Comparison of ENCODE assay signal across 14 cellular contexts in the genomic region with DNA sequence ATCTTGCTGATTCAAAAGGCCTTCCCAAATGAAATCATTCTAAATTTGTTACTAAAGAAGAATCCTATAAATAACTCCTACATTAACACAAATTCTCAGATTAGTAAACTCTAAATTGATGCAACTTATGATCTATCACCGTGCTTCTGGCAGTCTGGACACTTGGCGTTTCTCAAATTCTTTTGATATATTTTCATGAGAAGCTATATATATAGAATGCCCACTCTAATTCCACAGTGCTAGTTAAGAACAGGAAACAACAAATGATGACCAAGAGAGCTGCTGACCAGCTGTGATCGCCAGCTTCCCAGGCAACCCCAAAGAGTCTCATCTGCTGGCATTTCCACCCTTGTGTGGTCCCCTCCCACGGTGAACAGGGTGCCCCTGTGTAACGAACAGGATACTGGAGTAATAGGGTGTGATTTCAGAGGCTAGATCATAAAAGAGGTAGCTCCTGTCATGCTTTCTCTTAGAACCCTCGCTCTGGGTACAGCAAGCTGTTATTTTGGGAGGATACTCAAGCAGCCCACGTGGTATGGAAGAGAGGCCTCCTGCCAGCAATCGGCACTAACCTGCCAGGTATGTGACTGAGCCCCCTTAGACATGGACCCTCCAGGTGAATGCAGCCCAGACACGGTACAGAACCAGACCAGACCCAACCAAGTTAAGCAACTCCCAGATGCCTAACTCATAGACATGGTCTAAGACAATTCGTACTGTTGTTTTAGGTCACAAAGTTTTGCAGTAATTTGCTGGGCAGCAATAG.
DNase-seq lines count a peak whose midpoint lies in the region; ATAC-seq and TF ChIP-seq lines count a peak whose summit lies in the region.
"Had no signal": no experiment of that assay in that cellular context is flagged by ENCODE, and none has a peak within 500 bp of the region (broad histone marks: within the 10 kb centered on the region; RNA-seq: fewer than 3 reads in every experiment).

No MANE protein-coding gene starts in this region.

- peak; percentile 82 for DNase-seq in AG10803 (ENCODE audit: low read depth)
- DNase-seq in LHCN-M2 (ENCODE audit: low read depth) = peak; percentile 54
- DNase-seq in choroid plexus epithelial cell (ENCODE audit: low read depth) = peak; percentile 49
- DNase-seq in SIG-M5 treated with dmso at 0.1 percent for 504 hours (lab: John Stamatoyannopoulos, UW; ENCODE audit: unreplicated experiment) = no peak
- DNase-seq in central memory CD4-positive, alpha-beta T cell = no peak
- DNase-seq: activated CD4-positive, alpha-beta T cell treated with anti-CD3 and anti-CD28 coated beads, Interleukin-2, amount 50 U/mL, for 48 hours; activated naive CD4-positive, alpha-beta T cell; effector memory CD8-positive, alpha-beta T cell; NCI-H2029 treated with DMSO at 0.1 percent for 48 hours; T-cell had no signal

- TF ChIP-seq RAD21 in neural cell (conservative IDR thresholded peaks at IDR 0.05) = no peak

- H3F3A ChIP-seq in neural cell (ENCODE audit: insufficient read depth, low read length, poor library complexity, severe bottlenecking) = no peaks in the 10 kb centered on the region

- H3K27ac ChIP-seq in neural cell (ENCODE audit: low read length) = no peak overlapping the region
- H3K27ac ChIP-seq: C4-2B had no signal

- no peaks in the 10 kb centered on the region for H4K20me1 ChIP-seq in neural cell (ENCODE audit: insufficient read depth)

- no peak for ATAC-seq in HG03039 (IDR thresholded peaks at IDR 0.05; ENCODE audit: unreplicated experiment)
- no peak for ATAC-seq in HG02798 (IDR thresholded peaks at IDR 0.05; ENCODE audit: poor library complexity, unreplicated experiment)
- ATAC-seq: effector memory CD8-positive, alpha-beta T cell; T-cell had no signal

- no peaks in the 10 kb centered on the region for H3K27me3 ChIP-seq in neural cell (ENCODE audit: insufficient read depth, low read depth, low read length)

- no peak for TF ChIP-seq EP300 in neural cell (conservative IDR thresholded peaks at IDR 0.05; ENCODE audit: poor library complexity, severe bottlenecking)

- H3K4me3 ChIP-seq in AG10803 (ENCODE audit: low read length) (no peak overlapping the region), choroid plexus epithelial cell (ENCODE audit: low read depth, low read length) (no peak overlapping the region), neural cell (ENCODE audit: low read length) (no peak overlapping the region)

- peak overlapping the region; percentile 28 for H3K4me2 ChIP-seq in neural cell (ENCODE audit: low read length)

- H3K79me2 ChIP-seq in neural cell (replicated peaks; ENCODE audit: insufficient read depth, low read length) = no peaks in the 10 kb centered on the region

- H3K9me2 ChIP-seq in neural cell (ENCODE audit: insufficient read depth, low read length) = no peaks in the 10 kb centered on the region

- H2AFZ ChIP-seq in neural cell (ENCODE audit: low read depth, low read length) = no peak overlapping the region

- H3K9ac ChIP-seq in neural cell (ENCODE audit: low read length) = no peak overlapping the region

- no peaks in the 10 kb centered on the region for H3K9me3 ChIP-seq in neural cell (ENCODE audit: low read length)

- TF ChIP-seq CTCF in AG10803 (conservative IDR thresholded peaks at IDR 0.05; ENCODE audit: low read length) (no peak), choroid plexus epithelial cell (conservative IDR thresholded peaks at IDR 0.05; ENCODE audit: low read depth, low read length) (no peak), neural cell (IDR thresholded peaks at IDR 0.05; ENCODE audit: poor library complexity, severe bottlenecking) (no peak)

- H3K36me3 ChIP-seq in neural cell (ENCODE audit: insufficient read depth, low read length) = no peaks in the 10 kb centered on the region

TF ChIP-seq in neural cell, 6 proteins besides CTCF, POLR2A, EP300 and RAD21:
- TF ChIP-seq SMC3 (conservative IDR thresholded peaks at IDR 0.05; ENCODE audit: poor library complexity) (no peak), MXI1 (conservative IDR thresholded peaks at IDR 0.05; ENCODE audit: poor library complexity, severe bottlenecking) (no peak), EZH2 (IDR thresholded peaks at IDR 0.05; ENCODE audit: borderline replicate concordance, insufficient read depth, low read length, poor library complexity, severe bottlenecking) (no peak), TAF1 (IDR thresholded peaks at IDR 0.05; ENCODE audit: low read depth) (no peak), POLR2AphosphoS5 (IDR thresholded peaks at IDR 0.05) (no peak)
- TF ChIP-seq, protein P1, sequence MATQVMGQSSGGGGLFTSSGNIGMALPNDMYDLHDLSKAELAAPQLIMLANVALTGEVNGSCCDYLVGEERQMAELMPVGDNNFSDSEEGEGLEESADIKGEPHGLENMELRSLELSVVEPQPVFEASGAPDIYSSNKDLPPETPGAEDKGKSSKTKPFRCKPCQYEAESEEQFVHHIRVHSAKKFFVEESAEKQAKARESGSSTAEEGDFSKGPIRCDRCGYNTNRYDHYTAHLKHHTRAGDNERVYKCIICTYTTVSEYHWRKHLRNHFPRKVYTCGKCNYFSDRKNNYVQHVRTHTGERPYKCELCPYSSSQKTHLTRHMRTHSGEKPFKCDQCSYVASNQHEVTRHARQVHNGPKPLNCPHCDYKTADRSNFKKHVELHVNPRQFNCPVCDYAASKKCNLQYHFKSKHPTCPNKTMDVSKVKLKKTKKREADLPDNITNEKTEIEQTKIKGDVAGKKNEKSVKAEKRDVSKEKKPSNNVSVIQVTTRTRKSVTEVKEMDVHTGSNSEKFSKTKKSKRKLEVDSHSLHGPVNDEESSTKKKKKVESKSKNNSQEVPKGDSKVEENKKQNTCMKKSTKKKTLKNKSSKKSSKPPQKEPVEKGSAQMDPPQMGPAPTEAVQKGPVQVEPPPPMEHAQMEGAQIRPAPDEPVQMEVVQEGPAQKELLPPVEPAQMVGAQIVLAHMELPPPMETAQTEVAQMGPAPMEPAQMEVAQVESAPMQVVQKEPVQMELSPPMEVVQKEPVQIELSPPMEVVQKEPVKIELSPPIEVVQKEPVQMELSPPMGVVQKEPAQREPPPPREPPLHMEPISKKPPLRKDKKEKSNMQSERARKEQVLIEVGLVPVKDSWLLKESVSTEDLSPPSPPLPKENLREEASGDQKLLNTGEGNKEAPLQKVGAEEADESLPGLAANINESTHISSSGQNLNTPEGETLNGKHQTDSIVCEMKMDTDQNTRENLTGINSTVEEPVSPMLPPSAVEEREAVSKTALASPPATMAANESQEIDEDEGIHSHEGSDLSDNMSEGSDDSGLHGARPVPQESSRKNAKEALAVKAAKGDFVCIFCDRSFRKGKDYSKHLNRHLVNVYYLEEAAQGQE (IDR thresholded peaks at IDR 0.05; ENCODE audit: borderline replicate concordance) = no peak

Comparison
In these comparisons a context has a peak if more than half of its experiments do, and no peak if none do; other contexts are left out.
1. DNase-seq: peak in AG10803 (single experiment), LHCN-M2 (single experiment) and choroid plexus epithelial cell (single experiment); none in SIG-M5 treated with dmso at 0.1 percent for 504 hours (single experiment) and central memory CD4-positive, alpha-beta T cell (single experiment).